In genomic region chr19:11226716-11227166, GRCh38 we compare ENCODE assay signal across 1 cellular context.
TF ChIP-seq lines count a peak whose summit lies in the region.

No MANE protein-coding gene starts in this region.

TF ChIP-seq in K562, 482 proteins besides CTCF, POLR2A, EP300 and RAD21 (continued from another document):
- no peak for TF ChIP-seq UBTF (IDR thresholded peaks at IDR 0.05; ENCODE audit: borderline replicate concordance in 1 of 2, low read depth in 2 of 2, low read length in 2 of 2)
- no peak for TF ChIP-seq SMC3 (conservative IDR thresholded peaks at IDR 0.05; ENCODE audit: insufficient read depth, low read depth, low read length)
- TF ChIP-seq FOXM1 (IDR thresholded peaks at IDR 0.05; ENCODE audit: low read depth), result no peak
- no peak for TF ChIP-seq FOXM1 (CRISPR knock-in tag; IDR thresholded peaks at IDR 0.05; ENCODE audit: low read depth)
- TF ChIP-seq THRAP3 (IDR thresholded peaks at IDR 0.05; ENCODE audit: borderline replicate concordance), result peak; percentile 45; the same call in 1 of the 2 replicates
- TF ChIP-seq CREB5 (CRISPR knock-in tag; IDR thresholded peaks at IDR 0.05), result no peak
- peak; percentile 67 to 85; a peak in 3 of 4 replicates for TF ChIP-seq KDM1A (IDR thresholded peaks at IDR 0.05)
- TF ChIP-seq ZNF263 (CRISPR knock-in tag; IDR thresholded peaks at IDR 0.05; ENCODE audit: borderline replicate concordance), result no peak
- TF ChIP-seq RFX7 (CRISPR knock-in tag; IDR thresholded peaks at IDR 0.05), result no peak
- no peak for TF ChIP-seq CAMTA2 (CRISPR knock-in tag; conservative IDR thresholded peaks at IDR 0.05)
- no peak for TF ChIP-seq BMI1 (IDR thresholded peaks at IDR 0.05; ENCODE audit: low read length)
- no peak for TF ChIP-seq ZNF511 (CRISPR knock-in tag; IDR thresholded peaks at IDR 0.05)
